In the genomic region with DNA sequence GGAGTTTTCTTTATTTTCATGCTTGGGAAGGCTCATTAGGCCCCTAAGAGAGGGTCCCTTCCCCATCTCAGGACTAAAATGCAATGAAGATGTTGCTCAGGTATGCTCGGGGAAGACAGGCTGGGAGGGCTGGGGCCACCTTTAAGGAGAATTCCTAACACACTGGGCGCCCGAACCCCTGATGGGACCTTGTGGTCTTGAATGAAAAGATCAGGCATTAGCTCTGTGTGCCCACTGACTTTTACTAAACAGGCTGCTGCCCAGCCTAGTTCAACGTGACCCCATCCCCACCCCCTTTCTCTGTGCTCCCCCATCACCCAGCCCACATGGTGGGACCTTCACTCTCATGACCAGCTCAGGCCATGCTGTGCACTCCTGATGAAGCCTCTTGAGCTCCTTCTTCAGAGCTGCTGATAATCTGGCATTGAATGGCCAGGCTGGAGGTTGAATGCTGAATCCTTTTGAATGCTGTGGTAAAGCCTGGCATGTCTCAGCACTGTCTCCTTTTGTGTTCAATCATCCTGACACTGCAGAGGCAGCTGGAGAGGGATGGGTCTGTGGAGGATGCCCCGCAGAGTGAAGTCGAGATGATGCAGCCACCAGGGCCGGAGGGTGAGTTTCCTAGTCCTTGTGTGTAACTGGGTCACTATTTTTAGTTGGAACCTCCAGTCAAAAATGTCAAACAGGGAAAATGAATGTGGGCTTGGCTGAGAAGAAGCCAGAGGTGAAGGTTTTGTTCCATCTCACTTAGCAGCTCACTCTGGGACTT, we compare ENCODE assay signal across 14 cellular contexts.
"Had no signal": no experiment of that assay in that cellular context is flagged by ENCODE, and none has a peak within 500 bp of the region (broad histone marks: within the 10 kb centered on the region; RNA-seq: fewer than 3 reads in every experiment).

No MANE protein-coding gene starts in this region.

- H3K4me1 Mint-ChIP-seq: activated naive CD4-positive, alpha-beta T cell treated with anti-CD3 and anti-CD28 coated beads, Interleukin-2, amount 50 U/mL, for 24 hours had no signal

- H3K4me1 ChIP-seq: stomach had no signal

- H3K4me3 Mint-ChIP-seq: activated naive CD4-positive, alpha-beta T cell treated with anti-CD3 and anti-CD28 coated beads, Interleukin-2, amount 50 U/mL, for 24 hours; brain; nephron progenitor cell had no signal

- H3K4me3 ChIP-seq: lung, skin epidermis, stomach, thoracic aorta had no signal

- FAIRE-seq: TTC549 had no signal

- H3K36me3 ChIP-seq: stomach, thoracic aorta had no signal

- H3K9me3 ChIP-seq: thoracic aorta had no signal

- H3K27ac ChIP-seq: skin epidermis, stomach, thoracic aorta had no signal

- DNase-seq: activated CD4-positive, alpha-beta T cell treated with anti-CD3 and anti-CD28 coated beads, Interleukin-2, amount 50 U/mL, for 4 hours; activated CD4-positive, CD25-positive, alpha-beta regulatory T cell treated with anti-CD3 and anti-CD28 coated beads, Interleukin-2, amount 50 U/mL, for 72 hours; activated T-cell treated with anti-CD3 and anti-CD28 coated beads, Interleukin-2, amount 50 U/mL, for 1 hour; dermis blood vessel endothelial cell; hypothalamus; nephron progenitor cell; stomach; T-helper 2 cell had no signal

- H3K36me3 Mint-ChIP-seq: activated naive CD4-positive, alpha-beta T cell treated with anti-CD3 and anti-CD28 coated beads, Interleukin-2, amount 50 U/mL, for 24 hours; brain had no signal

- H3K27ac Mint-ChIP-seq: activated naive CD4-positive, alpha-beta T cell treated with anti-CD3 and anti-CD28 coated beads, Interleukin-2, amount 50 U/mL, for 24 hours; nephron progenitor cell had no signal
